ENCODE assay signal across 7 cellular contexts in genomic region chr22:23183107-23183698, GRCh38. TPM values are rescaled to one million over a fixed set of nuclear protein-coding genes. Genes with fewer than 3 reads are reported as not detected.
DNase-seq lines count a peak whose midpoint lies in the region; TF ChIP-seq lines count a peak whose summit lies in the region.

No MANE protein-coding gene starts in this region.

- peaks cover 51% of the 10 kb centered on the region for H3K4me1 Mint-ChIP-seq in progenitor cell of endocrine pancreas (ENCODE audit: low read depth)

- WGBS in adrenal gland, 4 donors: 14 to 27% (median 18%) methylated on average over 11 of the region's 11 CpGs

- H3K36me3 Mint-ChIP-seq in progenitor cell of endocrine pancreas (ENCODE audit: insufficient read depth): peaks cover 6% of the 10 kb centered on the region

- H3K9me3 ChIP-seq in adrenal gland (replicated peaks in 1 of 3): no peaks in the 10 kb centered on the region

- intact Hi-C loops in adrenal gland (cut with DNase I): no loop called here

- in situ Hi-C loops in G401 (cut with HindIII; ENCODE audit: low sequenced_read_pairs): no loop called here

- H3K36me3 ChIP-seq in adrenal gland (replicated peaks in 1 of 2): no peaks in the 10 kb centered on the region

- H3K4me3 Mint-ChIP-seq in progenitor cell of endocrine pancreas (ENCODE audit: low read depth): peak overlapping the region; percentile 75

- TF ChIP-seq CTCF in adrenal gland (IDR thresholded peaks at IDR 0.05) (no peak), progenitor cell of endocrine pancreas (IDR thresholded peaks at IDR 0.05; ENCODE audit: unreplicated experiment) (no peak)

- DNase-seq in G401 (ENCODE audit: low spot score) (peak; percentile 68), NAMALWA (ENCODE audit: low spot score) (peak; percentile 29), adrenal gland (peak; percentile 48 to 77 (median 64)), hepatic stellate cell (ENCODE audit: low spot score) (peak; percentile 61), progenitor cell of endocrine pancreas (ENCODE audit: low spot score, unreplicated experiment) (no peak), ureter (ENCODE audit: low spot score) (no peak)
- no peak for DNase-seq in effector CD8-positive, alpha-beta T cell (lab: John Stamatoyannopoulos, UW)

- peak overlapping the region in 1 of 5 donors; percentile 35 for H3K27ac ChIP-seq in adrenal gland

- no peaks in the 10 kb centered on the region for H3K9me3 Mint-ChIP-seq in progenitor cell of endocrine pancreas (ENCODE audit: low read depth)

- TF ChIP-seq POLR2A in adrenal gland (IDR thresholded peaks at IDR 0.05): no peak

- peak overlapping the region in 1 of 4 donors; percentile 82 for H3K4me3 ChIP-seq in adrenal gland

- peaks cover 27 to 70% of the 10 kb centered on the region in 2 donors for H3K4me1 ChIP-seq in adrenal gland (replicated peaks in 1 of 2)

- H3K27me3 Mint-ChIP-seq in progenitor cell of endocrine pancreas: no peaks in the 10 kb centered on the region

- peak overlapping the region; percentile 63 for H3K27ac Mint-ChIP-seq in progenitor cell of endocrine pancreas

- H3K27me3 ChIP-seq in adrenal gland: no peaks in the 10 kb centered on the region

RNA-seq across cellular contexts. Expression of gene BCR, which starts 2.9 kb away (rescaled TPM):
- total RNA-seq in G401 (2014; rRNA removed; shearing (Covaris generic)): 32.4 and 55.9 TPM in 2 replicates
- total RNA-seq in adrenal gland (10 to 100 TPM; 37.4 to 64.3 (median 50.6) TPM), progenitor cell of endocrine pancreas (102 and 106 TPM in 2 replicates), ureter (88.0 TPM)
- polyA plus RNA-seq in adrenal gland: 10 to 100 TPM; 18.7 to 26.5 (median 23.7) TPM

RNA-seq across cellular contexts. Expression of gene RAB36, which starts 37.9 kb away (rescaled TPM):
- total RNA-seq in G401 (2014; rRNA removed; shearing (Covaris generic)): 1.5 and 3.3 TPM in 2 replicates
- 10 to 100 TPM in 2 of 8 donors, 1 to 10 TPM in 6; 4.0 to 13.0 (median 8.6) TPM for total RNA-seq in adrenal gland
- polyA plus RNA-seq in adrenal gland: 1 to 10 TPM; 6.5 to 7.3 (median 7.0) TPM
- 10.1 and 10.3 TPM in 2 replicates for total RNA-seq in progenitor cell of endocrine pancreas
- 21.5 TPM for total RNA-seq in ureter

RNA-seq across cellular contexts. Expression of gene RSPH14, which starts 41.4 kb away (rescaled TPM):
- total RNA-seq in G401 (2014; rRNA removed; shearing (Covaris generic)): 1.7 TPM in 1 of 2 replicates, not detected in the other
- total RNA-seq in adrenal gland (10 to 100 TPM in 1 of 8 donors, 1 to 10 TPM in 3, under 1 TPM in 2, not detected in 2; 0.49 to 18.3 (median 2.4) TPM), progenitor cell of endocrine pancreas (2.4 and 3.6 TPM in 2 replicates), ureter (0.89 TPM)
- 1 to 10 TPM; 3.2 to 4.8 (median 3.6) TPM for polyA plus RNA-seq in adrenal gland

Comparison
In these comparisons a context has a peak if more than half of its experiments do, and no peak if none do; other contexts are left out.
1. DNase-seq: peak in G401 (single experiment), NAMALWA (single experiment), adrenal gland (7 of 7) and hepatic stellate cell (single experiment); none in progenitor cell of endocrine pancreas (single experiment), effector CD8-positive, alpha-beta T cell (single experiment) and ureter (single experiment).